In the genomic region with DNA sequence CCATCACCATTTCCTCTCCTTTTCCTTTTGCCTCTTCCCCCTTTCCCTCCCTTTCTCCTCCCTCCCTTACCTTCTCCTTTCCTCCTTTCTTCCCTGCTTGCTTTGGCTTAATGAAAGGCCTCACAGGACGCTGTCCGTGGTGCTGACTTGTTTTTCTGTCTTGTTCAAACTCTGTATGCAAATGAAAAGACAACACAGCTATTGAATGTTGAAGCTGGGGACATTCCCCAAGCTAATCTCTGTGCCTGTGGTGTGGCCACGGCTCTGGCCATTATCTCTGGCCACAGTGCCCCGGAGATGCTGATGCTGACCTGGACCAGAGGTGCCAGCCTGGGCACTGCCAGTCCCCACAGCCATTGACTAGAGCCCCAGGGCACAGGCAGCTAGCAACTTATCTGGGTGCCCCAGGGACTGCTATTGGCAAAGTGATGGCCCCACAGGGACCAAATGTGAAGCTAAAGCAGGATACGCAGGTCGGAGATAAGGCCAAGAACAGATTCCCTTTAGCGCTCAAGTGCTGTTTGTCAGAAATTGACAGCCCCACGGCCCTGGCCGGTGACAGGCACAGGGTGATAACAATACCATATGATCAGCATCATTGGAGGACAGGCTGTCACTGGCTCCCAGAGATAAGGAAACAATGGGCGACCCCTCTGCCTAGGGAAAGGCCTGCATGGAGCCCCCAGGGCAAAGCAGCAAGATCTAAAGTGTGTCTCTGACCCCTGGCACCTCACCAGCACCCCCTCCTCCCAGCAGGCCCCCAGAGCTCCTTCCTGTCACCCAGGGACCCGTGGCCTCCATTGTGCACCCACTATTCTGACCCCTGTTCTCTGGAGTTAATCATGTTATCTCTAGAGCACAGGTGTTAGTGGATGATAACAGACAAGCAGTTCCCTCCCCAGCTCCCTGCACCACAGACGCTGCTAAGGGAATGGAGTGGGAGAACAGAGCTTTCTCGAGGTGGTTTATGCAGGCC, we compare ENCODE assay signal across 2 cellular contexts.
TF ChIP-seq lines count a peak whose summit lies in the region.

No MANE protein-coding gene starts in this region.

TF ChIP-seq in K562, 482 proteins besides CTCF, POLR2A, EP300 and RAD21 (continued from another document and continues in another):
- no peak for TF ChIP-seq KAT7 (CRISPR knock-in tag; IDR thresholded peaks at IDR 0.05; ENCODE audit: borderline replicate concordance)
- TF ChIP-seq, protein P1, sequence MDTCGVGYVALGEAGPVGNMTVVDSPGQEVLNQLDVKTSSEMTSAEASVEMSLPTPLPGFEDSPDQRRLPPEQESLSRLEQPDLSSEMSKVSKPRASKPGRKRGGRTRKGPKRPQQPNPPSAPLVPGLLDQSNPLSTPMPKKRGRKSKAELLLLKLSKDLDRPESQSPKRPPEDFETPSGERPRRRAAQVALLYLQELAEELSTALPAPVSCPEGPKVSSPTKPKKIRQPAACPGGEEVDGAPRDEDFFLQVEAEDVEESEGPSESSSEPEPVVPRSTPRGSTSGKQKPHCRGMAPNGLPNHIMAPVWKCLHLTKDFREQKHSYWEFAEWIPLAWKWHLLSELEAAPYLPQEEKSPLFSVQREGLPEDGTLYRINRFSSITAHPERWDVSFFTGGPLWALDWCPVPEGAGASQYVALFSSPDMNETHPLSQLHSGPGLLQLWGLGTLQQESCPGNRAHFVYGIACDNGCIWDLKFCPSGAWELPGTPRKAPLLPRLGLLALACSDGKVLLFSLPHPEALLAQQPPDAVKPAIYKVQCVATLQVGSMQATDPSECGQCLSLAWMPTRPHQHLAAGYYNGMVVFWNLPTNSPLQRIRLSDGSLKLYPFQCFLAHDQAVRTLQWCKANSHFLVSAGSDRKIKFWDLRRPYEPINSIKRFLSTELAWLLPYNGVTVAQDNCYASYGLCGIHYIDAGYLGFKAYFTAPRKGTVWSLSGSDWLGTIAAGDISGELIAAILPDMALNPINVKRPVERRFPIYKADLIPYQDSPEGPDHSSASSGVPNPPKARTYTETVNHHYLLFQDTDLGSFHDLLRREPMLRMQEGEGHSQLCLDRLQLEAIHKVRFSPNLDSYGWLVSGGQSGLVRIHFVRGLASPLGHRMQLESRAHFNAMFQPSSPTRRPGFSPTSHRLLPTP (IDR thresholded peaks at IDR 0.05; ENCODE audit: borderline replicate concordance, extremely low read depth, insufficient read length): no peak
- TF ChIP-seq PHF21A (IDR thresholded peaks at IDR 0.05; ENCODE audit: borderline replicate concordance, low read depth): no peak
- TF ChIP-seq POLR2AphosphoS5 (IDR thresholded peaks at IDR 0.05; ENCODE audit: control insufficient read depth, insufficient read depth, low read depth, low read length): peak; percentile 67; the same call in 1 of the 2 replicates
- TF ChIP-seq ESRRA (IDR thresholded peaks at IDR 0.05; ENCODE audit: borderline replicate concordance, low read depth): no peak
- peak; percentile 65; the same call in 1 of the 2 replicates for TF ChIP-seq MTA3 (IDR thresholded peaks at IDR 0.05; ENCODE audit: borderline replicate concordance)
- TF ChIP-seq ZNF212 (CRISPR knock-in tag; IDR thresholded peaks at IDR 0.05): no peak
- TF ChIP-seq HES1 (IDR thresholded peaks at IDR 0.05; ENCODE audit: low read depth): peak; percentile 70
- peak; percentile 6; the same call in 1 of the 2 replicates for TF ChIP-seq BHLHE40 (IDR thresholded peaks at IDR 0.05; ENCODE audit: low read length)
- TF ChIP-seq ZNF512 (tag; IDR thresholded peaks at IDR 0.05): 0 out of 2 replicates have a peak, but pooled peaks have one; percentile 8
- 0 out of 2 replicates have a peak, but pooled peaks have one; percentile 21 for TF ChIP-seq HCFC1 (IDR thresholded peaks at IDR 0.05; ENCODE audit: low read depth, low read length)
- TF ChIP-seq MCM3 (IDR thresholded peaks at IDR 0.05): no peak
- no peak for TF ChIP-seq ZNF518B (CRISPR knock-in tag; IDR thresholded peaks at IDR 0.05)
- peak; percentile 48; the same call in 1 of the 2 replicates for TF ChIP-seq STAT5A (IDR thresholded peaks at IDR 0.05; ENCODE audit: borderline replicate concordance, low read length)
- TF ChIP-seq ZNF436 (CRISPR knock-in tag; IDR thresholded peaks at IDR 0.05): no peak
- no peak for TF ChIP-seq MED1 (CRISPR knock-in tag; IDR thresholded peaks at IDR 0.05; ENCODE audit: borderline replicate concordance)
- TF ChIP-seq TAF1 (IDR thresholded peaks at IDR 0.05; ENCODE audit: control insufficient read depth, extremely low read depth, insufficient read depth, low read length, severe bottlenecking): no peak

TF ChIP-seq in HepG2, 621 proteins besides CTCF, POLR2A, EP300 and RAD21 (continued from another document and continues in another):
- TF ChIP-seq, protein P2, sequence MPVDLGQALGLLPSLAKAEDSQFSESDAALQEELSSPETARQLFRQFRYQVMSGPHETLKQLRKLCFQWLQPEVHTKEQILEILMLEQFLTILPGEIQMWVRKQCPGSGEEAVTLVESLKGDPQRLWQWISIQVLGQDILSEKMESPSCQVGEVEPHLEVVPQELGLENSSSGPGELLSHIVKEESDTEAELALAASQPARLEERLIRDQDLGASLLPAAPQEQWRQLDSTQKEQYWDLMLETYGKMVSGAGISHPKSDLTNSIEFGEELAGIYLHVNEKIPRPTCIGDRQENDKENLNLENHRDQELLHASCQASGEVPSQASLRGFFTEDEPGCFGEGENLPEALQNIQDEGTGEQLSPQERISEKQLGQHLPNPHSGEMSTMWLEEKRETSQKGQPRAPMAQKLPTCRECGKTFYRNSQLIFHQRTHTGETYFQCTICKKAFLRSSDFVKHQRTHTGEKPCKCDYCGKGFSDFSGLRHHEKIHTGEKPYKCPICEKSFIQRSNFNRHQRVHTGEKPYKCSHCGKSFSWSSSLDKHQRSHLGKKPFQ (CRISPR knock-in tag; IDR thresholded peaks at IDR 0.05; ENCODE audit: insufficient replicate concordance): peak; percentile 77
- TF ChIP-seq NR2C2 (CRISPR knock-in tag; IDR thresholded peaks at IDR 0.05; ENCODE audit: borderline replicate concordance): no peak
- TF ChIP-seq, protein P3, sequence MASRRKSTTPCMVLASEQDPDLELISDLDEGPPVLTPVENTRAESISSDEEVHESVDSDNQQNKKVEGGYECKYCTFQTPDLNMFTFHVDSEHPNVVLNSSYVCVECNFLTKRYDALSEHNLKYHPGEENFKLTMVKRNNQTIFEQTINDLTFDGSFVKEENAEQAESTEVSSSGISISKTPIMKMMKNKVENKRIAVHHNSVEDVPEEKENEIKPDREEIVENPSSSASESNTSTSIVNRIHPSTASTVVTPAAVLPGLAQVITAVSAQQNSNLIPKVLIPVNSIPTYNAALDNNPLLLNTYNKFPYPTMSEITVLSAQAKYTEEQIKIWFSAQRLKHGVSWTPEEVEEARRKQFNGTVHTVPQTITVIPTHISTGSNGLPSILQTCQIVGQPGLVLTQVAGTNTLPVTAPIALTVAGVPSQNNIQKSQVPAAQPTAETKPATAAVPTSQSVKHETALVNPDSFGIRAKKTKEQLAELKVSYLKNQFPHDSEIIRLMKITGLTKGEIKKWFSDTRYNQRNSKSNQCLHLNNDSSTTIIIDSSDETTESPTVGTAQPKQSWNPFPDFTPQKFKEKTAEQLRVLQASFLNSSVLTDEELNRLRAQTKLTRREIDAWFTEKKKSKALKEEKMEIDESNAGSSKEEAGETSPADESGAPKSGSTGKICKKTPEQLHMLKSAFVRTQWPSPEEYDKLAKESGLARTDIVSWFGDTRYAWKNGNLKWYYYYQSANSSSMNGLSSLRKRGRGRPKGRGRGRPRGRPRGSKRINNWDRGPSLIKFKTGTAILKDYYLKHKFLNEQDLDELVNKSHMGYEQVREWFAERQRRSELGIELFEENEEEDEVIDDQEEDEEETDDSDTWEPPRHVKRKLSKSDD (CRISPR knock-in tag; IDR thresholded peaks at IDR 0.05; ENCODE audit: low read depth): no peak
- no peak for TF ChIP-seq ZNF33A (CRISPR knock-in tag; IDR thresholded peaks at IDR 0.05; ENCODE audit: borderline replicate concordance)
- no peak for TF ChIP-seq CREB1 (IDR thresholded peaks at IDR 0.05)
- no peak for TF ChIP-seq CREB1 (CRISPR knock-in tag; IDR thresholded peaks at IDR 0.05)
- TF ChIP-seq HOXA7 (CRISPR knock-in tag; IDR thresholded peaks at IDR 0.05): no peak
- no peak for TF ChIP-seq HDAC1 (CRISPR knock-in tag; IDR thresholded peaks at IDR 0.05)
- no peak; the same call in 1 of the 2 replicates for TF ChIP-seq ZNF83 (CRISPR knock-in tag; IDR thresholded peaks at IDR 0.05; ENCODE audit: borderline replicate concordance)
- peak; percentile 43; the same call in 1 of the 2 replicates for TF ChIP-seq ZBTB7A (CRISPR knock-in tag; IDR thresholded peaks at IDR 0.05)
- peak; percentile 44; the same call in 1 of the 2 replicates for TF ChIP-seq ZNF768 (CRISPR knock-in tag; IDR thresholded peaks at IDR 0.05)
- TF ChIP-seq GZF1 (CRISPR knock-in tag; IDR thresholded peaks at IDR 0.05): no peak
- TF ChIP-seq ZNF264 (CRISPR knock-in tag; IDR thresholded peaks at IDR 0.05): no peak
- no peak for TF ChIP-seq KLF12 (CRISPR knock-in tag; IDR thresholded peaks at IDR 0.05; ENCODE audit: borderline replicate concordance)
- TF ChIP-seq TIGD3 (CRISPR knock-in tag; IDR thresholded peaks at IDR 0.05; ENCODE audit: borderline replicate concordance): peak; percentile 46; the same call in 1 of the 2 replicates
- TF ChIP-seq, protein P4, sequence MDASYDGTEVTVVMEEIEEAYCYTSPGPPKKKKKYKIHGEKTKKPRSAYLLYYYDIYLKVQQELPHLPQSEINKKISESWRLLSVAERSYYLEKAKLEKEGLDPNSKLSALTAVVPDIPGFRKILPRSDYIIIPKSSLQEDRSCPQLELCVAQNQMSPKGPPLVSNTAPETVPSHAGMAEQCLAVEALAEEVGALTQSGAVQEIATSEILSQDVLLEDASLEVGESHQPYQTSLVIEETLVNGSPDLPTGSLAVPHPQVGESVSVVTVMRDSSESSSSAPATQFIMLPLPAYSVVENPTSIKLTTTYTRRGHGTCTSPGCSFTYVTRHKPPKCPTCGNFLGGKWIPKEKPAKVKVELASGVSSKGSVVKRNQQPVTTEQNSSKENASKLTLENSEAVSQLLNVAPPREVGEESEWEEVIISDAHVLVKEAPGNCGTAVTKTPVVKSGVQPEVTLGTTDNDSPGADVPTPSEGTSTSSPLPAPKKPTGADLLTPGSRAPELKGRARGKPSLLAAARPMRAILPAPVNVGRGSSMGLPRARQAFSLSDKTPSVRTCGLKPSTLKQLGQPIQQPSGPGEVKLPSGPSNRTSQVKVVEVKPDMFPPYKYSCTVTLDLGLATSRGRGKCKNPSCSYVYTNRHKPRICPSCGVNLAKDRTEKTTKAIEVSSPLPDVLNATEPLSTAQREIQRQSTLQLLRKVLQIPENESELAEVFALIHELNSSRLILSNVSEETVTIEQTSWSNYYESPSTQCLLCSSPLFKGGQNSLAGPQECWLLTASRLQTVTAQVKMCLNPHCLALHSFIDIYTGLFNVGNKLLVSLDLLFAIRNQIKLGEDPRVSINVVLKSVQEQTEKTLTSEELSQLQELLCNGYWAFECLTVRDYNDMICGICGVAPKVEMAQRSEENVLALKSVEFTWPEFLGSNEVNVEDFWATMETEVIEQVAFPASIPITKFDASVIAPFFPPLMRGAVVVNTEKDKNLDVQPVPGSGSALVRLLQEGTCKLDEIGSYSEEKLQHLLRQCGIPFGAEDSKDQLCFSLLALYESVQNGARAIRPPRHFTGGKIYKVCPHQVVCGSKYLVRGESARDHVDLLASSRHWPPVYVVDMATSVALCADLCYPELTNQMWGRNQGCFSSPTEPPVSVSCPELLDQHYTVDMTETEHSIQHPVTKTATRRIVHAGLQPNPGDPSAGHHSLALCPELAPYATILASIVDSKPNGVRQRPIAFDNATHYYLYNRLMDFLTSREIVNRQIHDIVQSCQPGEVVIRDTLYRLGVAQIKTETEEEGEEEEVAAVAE (CRISPR knock-in tag; IDR thresholded peaks at IDR 0.05; ENCODE audit: borderline replicate concordance): peak; percentile 96
- TF ChIP-seq TAF15 (IDR thresholded peaks at IDR 0.05; ENCODE audit: low read depth, low read length, poor library complexity, severe bottlenecking): no peak
- no peak for TF ChIP-seq ZSCAN20 (CRISPR knock-in tag; IDR thresholded peaks at IDR 0.05; ENCODE audit: borderline replicate concordance)
- 0 out of 2 replicates have a peak, but pooled peaks have one; percentile 40 for TF ChIP-seq THAP8 (CRISPR knock-in tag; IDR thresholded peaks at IDR 0.05; ENCODE audit: borderline replicate concordance)
- no peak for TF ChIP-seq CENPX (CRISPR knock-in tag; IDR thresholded peaks at IDR 0.05)
- no peak for TF ChIP-seq HNRNPLL (IDR thresholded peaks at IDR 0.05; ENCODE audit: low read depth, low read length, poor library complexity, severe bottlenecking)
- no peak for TF ChIP-seq MEIS2 (CRISPR knock-in tag; IDR thresholded peaks at IDR 0.05)
- TF ChIP-seq RFXAP (CRISPR knock-in tag; IDR thresholded peaks at IDR 0.05; ENCODE audit: borderline replicate concordance): no peak; the same call in 1 of the 2 replicates
- TF ChIP-seq, protein P5, sequence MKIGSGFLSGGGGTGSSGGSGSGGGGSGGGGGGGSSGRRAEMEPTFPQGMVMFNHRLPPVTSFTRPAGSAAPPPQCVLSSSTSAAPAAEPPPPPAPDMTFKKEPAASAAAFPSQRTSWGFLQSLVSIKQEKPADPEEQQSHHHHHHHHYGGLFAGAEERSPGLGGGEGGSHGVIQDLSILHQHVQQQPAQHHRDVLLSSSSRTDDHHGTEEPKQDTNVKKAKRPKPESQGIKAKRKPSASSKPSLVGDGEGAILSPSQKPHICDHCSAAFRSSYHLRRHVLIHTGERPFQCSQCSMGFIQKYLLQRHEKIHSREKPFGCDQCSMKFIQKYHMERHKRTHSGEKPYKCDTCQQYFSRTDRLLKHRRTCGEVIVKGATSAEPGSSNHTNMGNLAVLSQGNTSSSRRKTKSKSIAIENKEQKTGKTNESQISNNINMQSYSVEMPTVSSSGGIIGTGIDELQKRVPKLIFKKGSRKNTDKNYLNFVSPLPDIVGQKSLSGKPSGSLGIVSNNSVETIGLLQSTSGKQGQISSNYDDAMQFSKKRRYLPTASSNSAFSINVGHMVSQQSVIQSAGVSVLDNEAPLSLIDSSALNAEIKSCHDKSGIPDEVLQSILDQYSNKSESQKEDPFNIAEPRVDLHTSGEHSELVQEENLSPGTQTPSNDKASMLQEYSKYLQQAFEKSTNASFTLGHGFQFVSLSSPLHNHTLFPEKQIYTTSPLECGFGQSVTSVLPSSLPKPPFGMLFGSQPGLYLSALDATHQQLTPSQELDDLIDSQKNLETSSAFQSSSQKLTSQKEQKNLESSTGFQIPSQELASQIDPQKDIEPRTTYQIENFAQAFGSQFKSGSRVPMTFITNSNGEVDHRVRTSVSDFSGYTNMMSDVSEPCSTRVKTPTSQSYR (CRISPR knock-in tag; IDR thresholded peaks at IDR 0.05; ENCODE audit: borderline replicate concordance): peak; percentile 72; the same call in 1 of the 2 replicates
- TF ChIP-seq ZNF557 (CRISPR knock-in tag; IDR thresholded peaks at IDR 0.05): peak; percentile 96; the same call in 1 of the 2 replicates
- no peak; the same call in 1 of the 2 replicates for TF ChIP-seq ZNF446 (CRISPR knock-in tag; IDR thresholded peaks at IDR 0.05)
- TF ChIP-seq ZNF468 (CRISPR knock-in tag; IDR thresholded peaks at IDR 0.05): peak; percentile 55; the same call in 1 of the 2 replicates
- TF ChIP-seq MTF2 (CRISPR knock-in tag; IDR thresholded peaks at IDR 0.05; ENCODE audit: borderline replicate concordance): no peak
- TF ChIP-seq TRIM24 (CRISPR knock-in tag; IDR thresholded peaks at IDR 0.05): no peak
